ENCODE assay signal across 8 cellular contexts in genomic region chr3:125141596-125142417, GRCh38.
DNase-seq lines count a peak whose midpoint lies in the region; ATAC-seq and TF ChIP-seq lines count a peak whose summit lies in the region.

No MANE protein-coding gene starts in this region.

- peak overlapping the region; percentile 94 for H3K4me2 ChIP-seq in GM23338

- no peaks in the 10 kb centered on the region for H3K79me2 ChIP-seq in GM23338 (replicated peaks; ENCODE audit: insufficient read depth)

- peak; percentile 81 for ATAC-seq in GM23338

- H3K9me3 Mint-ChIP-seq in GM23338 = no peaks in the 10 kb centered on the region

- peaks cover 25% of the 10 kb centered on the region for H3K27me3 Mint-ChIP-seq in GM23338 (ENCODE audit: insufficient read depth, low read depth, poor library complexity)

- H3K4me1 Mint-ChIP-seq in GM23338 = peaks cover 41% of the 10 kb centered on the region

- peaks cover 7% of the 10 kb centered on the region for H3K27me3 ChIP-seq in GM23338 (ENCODE audit: insufficient read depth)

- TF ChIP-seq CTCF in GM12864 (IDR thresholded peaks at IDR 0.05; ENCODE audit: low read depth, low read length, missing control alignments) (peak; percentile 57), GM23338 (conservative IDR thresholded peaks at IDR 0.05; ENCODE audit: low read depth in 2 of 2) (peak in 1 of 2 experiments; percentile 44; a peak in 3 of 4 replicates)

- intact Hi-C loops in cardiac septum (cut with DNase I) = loop anchor here (1.0 to 5.0 kb wide), 3 partner anchors 19 to 145 kb away; partner anchors contain the start of gene HEG1

- no peak overlapping the region for H3K27ac Mint-ChIP-seq in GM23338

- no peaks in the 10 kb centered on the region for H3K9me2 ChIP-seq in GM23338 (ENCODE audit: insufficient read depth)

- H4K20me1 ChIP-seq in GM23338 (replicated peaks; ENCODE audit: insufficient read depth) = no peaks in the 10 kb centered on the region

- H3K36me3 Mint-ChIP-seq in GM23338 (ENCODE audit: low read depth) = peaks cover 4% of the 10 kb centered on the region; the same call in 1 of the 3 replicates

- peak overlapping the region; percentile 68 for H3K4me3 Mint-ChIP-seq in GM23338

- peaks cover 3% of the 10 kb centered on the region for H3F3A ChIP-seq in GM23338 (replicated peaks; ENCODE audit: low read depth)

- peak overlapping the region; percentile 37 for H3K4me3 ChIP-seq in GM12864 (ENCODE audit: low read depth, low read length)
- peak overlapping the region; percentile 78 for H3K4me3 ChIP-seq in GM23338

- H3K4me1 ChIP-seq in GM23338 (ENCODE audit: insufficient read depth) = peaks cover 35% of the 10 kb centered on the region

- H2AFZ ChIP-seq in GM23338 = peak overlapping the region; percentile 97

- no peak overlapping the region; the same call in 1 of the 2 replicates for H3K27ac ChIP-seq in GM23338 (ENCODE audit: low read depth)

- DNase-seq in GM12864 (ENCODE audit: low read depth) (peak; percentile 80), GM23338 (ENCODE audit: low spot score) (peak; percentile 88), NCI-H2227 treated with DMSO at 0.1 percent for 48 hours (lab: John Stamatoyannopoulos, UW) (peak; percentile 19), cardiac septum (ENCODE audit: low spot score) (peak; percentile 89), retina (peak; percentile 86), 8988T (no peak), cortex of kidney (lab: John Stamatoyannopoulos, UW) (no peak)
- peak; percentile 53 for DNase-seq in activated T-helper 9 cell treated with anti-CD3 and anti-CD28 coated beads, Interleukin-2, amount 50 U/mL, for 16 hours (ENCODE audit: low read depth)

- 0 out of 2 replicates have a peak, but pooled peaks cover 3% of the 10 kb centered on the region for H3K36me3 ChIP-seq in GM23338 (ENCODE audit: insufficient read depth)

TF ChIP-seq in GM23338, 12 proteins besides CTCF, POLR2A, EP300 and RAD21:
- TF ChIP-seq ZNF114 (CRISPR knock-in tag; IDR thresholded peaks at IDR 0.05) (no peak), ZNF331 (CRISPR knock-in tag; IDR thresholded peaks at IDR 0.05; ENCODE audit: low read depth) (no peak), CREB1 (CRISPR knock-in tag; IDR thresholded peaks at IDR 0.05; ENCODE audit: low read depth) (peak; percentile 24; the same call in 1 of the 2 replicates), POLR2AphosphoS5 (IDR thresholded peaks at IDR 0.05; ENCODE audit: low read depth) (no peak), STAT1 (IDR thresholded peaks at IDR 0.05; ENCODE audit: unreplicated experiment) (no peak)

Comparison
In these comparisons a context has a peak if more than half of its experiments do, and no peak if none do; other contexts are left out.
1. DNase-seq: peak in GM12864 (single experiment), GM23338 (single experiment), NCI-H2227 treated with DMSO at 0.1 percent for 48 hours (single experiment), activated T-helper 9 cell treated with anti-CD3 and anti-CD28 coated beads, Interleukin-2, amount 50 U/mL, for 16 hours (single experiment), cardiac septum (single experiment) and retina (single experiment); none in 8988T (single experiment) and cortex of kidney (single experiment).